Comparison of ENCODE assay signal across 8 cellular contexts in the genomic region with DNA sequence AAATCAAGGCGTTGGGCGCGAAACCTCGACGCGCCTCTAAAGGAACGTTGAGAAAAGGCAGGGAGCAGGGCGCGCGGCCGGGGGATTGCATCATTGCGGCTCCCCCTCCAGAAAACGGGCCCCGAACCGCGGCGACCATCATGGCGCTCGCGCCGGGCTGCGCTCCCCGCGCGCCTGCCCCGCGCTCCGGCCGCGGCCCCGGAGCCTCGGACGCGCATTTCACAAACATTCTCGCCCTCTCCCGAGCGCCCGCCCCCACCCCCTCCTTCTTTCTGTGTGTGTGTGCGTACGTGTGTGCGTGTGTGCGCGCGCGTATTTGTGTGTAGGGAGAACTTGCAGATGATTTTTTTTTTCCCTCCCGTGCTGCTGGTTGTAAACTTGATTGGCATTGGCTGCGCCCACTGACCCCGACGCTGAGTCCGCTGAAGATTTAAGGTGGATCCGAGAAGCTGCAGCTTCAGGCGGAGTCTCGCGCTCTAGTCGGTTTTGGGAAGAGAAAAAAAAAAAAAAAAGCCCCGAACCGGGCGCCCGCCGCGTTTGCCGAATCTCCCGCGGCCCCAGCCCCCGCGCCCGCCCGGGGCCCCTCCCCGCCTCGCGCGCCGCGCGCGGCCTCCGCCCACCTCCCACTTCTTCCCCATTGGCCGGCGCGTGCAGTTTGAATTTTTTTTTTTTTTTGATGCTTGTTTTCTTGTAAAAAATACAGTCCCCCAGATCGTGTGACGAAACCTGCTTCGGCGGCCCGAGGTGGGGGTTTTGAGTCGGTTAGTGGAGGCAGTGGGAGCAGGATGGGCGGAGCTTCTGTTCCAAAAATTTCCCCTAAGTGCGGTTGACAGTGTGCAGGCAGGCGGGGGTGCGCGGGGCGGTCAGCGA. TPM values are rescaled to one million over a fixed set of nuclear protein-coding genes. Genes with fewer than 3 reads are reported as not detected.
A peak's percentile ranks its signal among the peaks of the same experiment; 100 is the strongest.
DNase-seq lines count a peak whose midpoint lies in the region; ATAC-seq and TF ChIP-seq lines count a peak whose summit lies in the region.

No MANE protein-coding gene starts in this region.

- H3K9me3 ChIP-seq in SK-N-MC (ENCODE audit: low read depth, low read length): no peaks in the 10 kb centered on the region
- no peaks in the 10 kb centered on the region for H3K9me3 ChIP-seq in osteoblast (ENCODE audit: low read depth, low read length)
- H3K9me3 ChIP-seq in thoracic aorta: no peaks in the 10 kb centered on the region

- no peaks in the 10 kb centered on the region for H3K9me3 Mint-ChIP-seq in activated naive CD4-positive, alpha-beta T cell treated with anti-CD3 and anti-CD28 coated beads, Interleukin-2, amount 50 U/mL, for 72 hours
- H3K9me3 Mint-ChIP-seq in glutamatergic neuron (ENCODE audit: unreplicated experiment): peaks cover 10% of the 10 kb centered on the region

- H3K4me3 Mint-ChIP-seq in glutamatergic neuron (ENCODE audit: unreplicated experiment): peak overlapping the region; percentile 95

- ATAC-seq in HG02571 (IDR thresholded peaks at IDR 0.05; ENCODE audit: unreplicated experiment): peak; percentile 59
- ATAC-seq in activated naive CD4-positive, alpha-beta T cell treated with anti-CD3 and anti-CD28 coated beads, Interleukin-2, amount 50 U/mL, for 72 hours: peak; percentile 77 to 81
- ATAC-seq in thoracic aorta (ENCODE audit: insufficient number of reproducible peaks, low FRiP score, low read depth): peak; percentile 92

- H3K9ac ChIP-seq in SK-N-MC (ENCODE audit: insufficient read length): peak overlapping the region; percentile 98

- H3K27ac ChIP-seq in SK-N-MC (peak overlapping the region; percentile 98), osteoblast (ENCODE audit: low read depth, low read length) (peak overlapping the region; percentile 97), thoracic aorta (peak overlapping the region; percentile 93 to 99)

- H3K4me2 ChIP-seq in osteoblast (ENCODE audit: insufficient read depth, low read length): peak overlapping the region; percentile 95

- peaks cover 64% of the 10 kb centered on the region for H3K79me2 ChIP-seq in osteoblast (ENCODE audit: insufficient read depth, low read length)

- TF ChIP-seq POLR2A in NB4 (IDR thresholded peaks at IDR 0.05; ENCODE audit: extremely low read depth, insufficient read length): peak; percentile 81

- TF ChIP-seq CTCF in GM06990 (IDR thresholded peaks at IDR 0.05; ENCODE audit: insufficient read depth, low read length, poor library complexity, severe bottlenecking) (no peak), NB4 (IDR thresholded peaks at IDR 0.05; ENCODE audit: low read depth, low read length) (no peak), glutamatergic neuron (IDR thresholded peaks at IDR 0.05; ENCODE audit: partially characterized antibody, unreplicated experiment) (no peak), osteoblast (IDR thresholded peaks at IDR 0.05; ENCODE audit: extremely low read depth, low read depth, low read length) (no peak), thoracic aorta (IDR thresholded peaks at IDR 0.05) (peak; percentile 11)

- peak overlapping the region; percentile 38 for H2AFZ ChIP-seq in osteoblast (ENCODE audit: low read length)

- peak; percentile 94 for DNase-seq in GM06990 (ENCODE audit: extremely low read depth, insufficient read length)
- DNase-seq in NB4 (ENCODE audit: low read depth): peak; percentile 98
- DNase-seq in SK-N-MC (ENCODE audit: low read depth, low spot score): peak; percentile 88
- DNase-seq in activated naive CD4-positive, alpha-beta T cell treated with anti-CD3 and anti-CD28 coated beads, Interleukin-2, amount 50 U/mL, for 72 hours (ENCODE audit: low spot score in 2 of 2): peak; percentile 89 to 97
- DNase-seq in glutamatergic neuron: peak; percentile 82
- peak; percentile 97 for DNase-seq in osteoblast (ENCODE audit: insufficient read length, low spot score, missing footprints)
- DNase-seq in thoracic aorta (ENCODE audit: low spot score): peak; percentile 89

- H3K27me3 ChIP-seq in GM06990 (replicated peaks; ENCODE audit: control insufficient read depth, insufficient read depth, low read length) (no peaks in the 10 kb centered on the region), osteoblast (ENCODE audit: insufficient read depth, low read length) (no peaks in the 10 kb centered on the region), thoracic aorta (replicated peaks; ENCODE audit: insufficient read depth) (no peaks in the 10 kb centered on the region)

- H3K36me3 ChIP-seq in GM06990 (ENCODE audit: control insufficient read depth, insufficient read depth, low read length): no peaks in the 10 kb centered on the region
- H3K36me3 ChIP-seq in SK-N-MC (ENCODE audit: insufficient read depth, low read length): peaks cover 22% of the 10 kb centered on the region
- peaks cover 13% of the 10 kb centered on the region for H3K36me3 ChIP-seq in osteoblast (ENCODE audit: insufficient read depth, low read length)
- H3K36me3 ChIP-seq in thoracic aorta: no peaks in the 10 kb centered on the region

- peaks cover 38 to 60% of the 10 kb centered on the region in 2 donors for H3K36me3 Mint-ChIP-seq in activated naive CD4-positive, alpha-beta T cell treated with anti-CD3 and anti-CD28 coated beads, Interleukin-2, amount 50 U/mL, for 72 hours
- H3K36me3 Mint-ChIP-seq in glutamatergic neuron (ENCODE audit: unreplicated experiment): no peaks in the 10 kb centered on the region

- H3K4me1 Mint-ChIP-seq in glutamatergic neuron (ENCODE audit: low read depth, unreplicated experiment): peaks cover 2% of the 10 kb centered on the region

- H4K20me1 ChIP-seq in osteoblast (ENCODE audit: insufficient read depth, low read length): no peaks in the 10 kb centered on the region

- peak overlapping the region; percentile 97 to 99 for H3K27ac Mint-ChIP-seq in activated naive CD4-positive, alpha-beta T cell treated with anti-CD3 and anti-CD28 coated beads, Interleukin-2, amount 50 U/mL, for 72 hours
- peak overlapping the region; percentile 92 for H3K27ac Mint-ChIP-seq in glutamatergic neuron (ENCODE audit: unreplicated experiment)

- H3K4me3 ChIP-seq in GM06990 (replicated peaks; ENCODE audit: low read depth, low read length) (peak overlapping the region; percentile 70), NB4 (ENCODE audit: low read depth, low read length) (peak overlapping the region; percentile 94), SK-N-MC (peak overlapping the region; percentile 97), osteoblast (ENCODE audit: insufficient read depth, low read length) (peak overlapping the region; percentile 81), thoracic aorta (peak overlapping the region; percentile 89)

- H3K4me1 ChIP-seq in osteoblast (ENCODE audit: insufficient read depth, low read length) (peaks cover 40% of the 10 kb centered on the region), thoracic aorta (ENCODE audit: control insufficient read depth in 1 of 2, low read depth in 2 of 2) (peaks cover 29 to 39% of the 10 kb centered on the region in 2 donors)

- peaks cover 1% of the 10 kb centered on the region for H3K27me3 Mint-ChIP-seq in glutamatergic neuron (ENCODE audit: unreplicated experiment)

RNA-seq across cellular contexts. Expression of gene CDKN1B, which starts 8.2 kb away (rescaled TPM):
- total RNA-seq in activated naive CD4-positive, alpha-beta T cell treated with anti-CD3 and anti-CD28 coated beads, Interleukin-2, amount 50 U/mL, for 72 hours: 10 to 100 TPM; 39.7 to 46.6 TPM
- total RNA-seq in glutamatergic neuron (ENCODE audit: unreplicated experiment): 36.0 TPM
- 44.5 and 52.8 TPM in 2 replicates for total RNA-seq in osteoblast
- total RNA-seq in thoracic aorta: 10 to 100 TPM; 61.9 to 63.5 TPM

RNA-seq across cellular contexts. Expression of gene GPR19, which starts 29.3 kb away (rescaled TPM):
- total RNA-seq in activated naive CD4-positive, alpha-beta T cell treated with anti-CD3 and anti-CD28 coated beads, Interleukin-2, amount 50 U/mL, for 72 hours: 10 to 100 TPM; 24.8 to 27.5 TPM
- total RNA-seq in glutamatergic neuron (ENCODE audit: unreplicated experiment) (12.4 TPM), osteoblast (under 0.01 and 0.36 TPM in 2 replicates), thoracic aorta (under 1 TPM in 1 of 2 donors, not detected in 1; 0.35 TPM)

Comparison
In these comparisons a context has a peak if more than half of its experiments do, and no peak if none do; other contexts are left out.
1. Peak in every context shown above with its lines: DNase-seq, ATAC-seq, H3K4me3 ChIP-seq and H3K27ac ChIP-seq.